25 cellular contexts compared by ENCODE assay signal in the genomic region with DNA sequence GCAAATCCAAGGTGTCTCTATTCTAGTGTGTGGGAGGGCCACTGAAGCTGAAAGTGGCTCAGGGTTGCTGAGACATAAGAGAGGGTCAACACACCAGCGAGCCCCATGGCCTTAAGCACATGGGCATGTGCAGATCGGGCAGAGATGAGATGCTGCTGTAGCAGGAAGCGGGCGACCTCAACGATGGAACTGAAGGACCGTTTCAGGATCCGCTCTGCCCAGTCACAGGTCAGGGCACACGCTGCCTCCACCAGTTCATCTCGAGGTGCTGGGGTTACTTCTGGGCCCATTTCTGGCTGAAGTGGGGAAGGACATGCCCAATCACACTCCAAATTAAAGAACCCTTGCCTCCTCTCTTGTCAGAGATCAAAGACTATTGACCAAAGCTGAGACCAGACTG. TPM values are rescaled to one million over a fixed set of nuclear protein-coding genes. Genes with fewer than 3 reads are reported as not detected.
DNase-seq lines count a peak whose midpoint lies in the region; ATAC-seq, FAIRE-seq and TF ChIP-seq lines count a peak whose summit lies in the region.
"Had no signal": no experiment of that assay in that cellular context is flagged by ENCODE, and none has a peak within 500 bp of the region (broad histone marks: within the 10 kb centered on the region; RNA-seq: fewer than 3 reads in every experiment).

No MANE protein-coding gene starts in this region.

- peaks cover 35% of the 10 kb centered on the region for H3K36me3 Mint-ChIP-seq in T-helper 1 cell treated with Interleukin-12 subunit alpha and Interleukin-12 subunit beta and Interleukin-4 antibody, amounts not matched to agents 30 μg/mL and 1 μg/mL, for 36 hours (ENCODE audit: low read depth)
- H3K36me3 Mint-ChIP-seq in IgD-negative memory B cell (peaks cover 3% of the 10 kb centered on the region), nephron (ENCODE audit: low read depth) (peaks cover 25% of the 10 kb centered on the region)
- peaks cover 32% of the 10 kb centered on the region for H3K36me3 Mint-ChIP-seq in central memory CD8-positive, alpha-beta T cell (ENCODE audit: insufficient read depth)

- peak overlapping the region; percentile 21 for H3K27ac Mint-ChIP-seq in T-helper 1 cell treated with Interleukin-12 subunit alpha and Interleukin-12 subunit beta and Interleukin-4 antibody, amounts not matched to agents 30 μg/mL and 1 μg/mL, for 36 hours
- H3K27ac Mint-ChIP-seq in IgD-negative memory B cell: peak overlapping the region in 2 of 3 donors; percentile 75 to 82
- peak overlapping the region; percentile 79 for H3K27ac Mint-ChIP-seq in central memory CD8-positive, alpha-beta T cell (ENCODE audit: low read depth)
- peak overlapping the region in 2 of 3 experiments; percentile 26 to 65 for H3K27ac Mint-ChIP-seq in nephron

- no peak for ATAC-seq in central memory CD8-positive, alpha-beta T cell (replicated peaks; ENCODE audit: extremely low read depth, poor library complexity, severe bottlenecking)
- ATAC-seq in HG03521 (IDR thresholded peaks at IDR 0.05; ENCODE audit: unreplicated experiment): no peak
- ATAC-seq: mucosa of descending colon; stimulated activated naive CD8-positive, alpha-beta T cell treated with anti-CD3 and anti-CD28 coated beads, Interleukin-15, Interleukin-2, amounts not matched to agents 100 U/mL and 50 U/mL, for 24 hours had no signal

- no peak for FAIRE-seq in urothelium cell line (lab: Jason Lieb, UNC)
- FAIRE-seq: astrocyte had no signal

- H3K9me3 Mint-ChIP-seq in T-helper 1 cell treated with Interleukin-12 subunit alpha and Interleukin-12 subunit beta and Interleukin-4 antibody, amounts not matched to agents 30 μg/mL and 1 μg/mL, for 36 hours: no peaks in the 10 kb centered on the region
- peaks cover 0 to 1% (median 0%) of the 10 kb centered on the region in 3 donors for H3K9me3 Mint-ChIP-seq in IgD-negative memory B cell
- H3K9me3 Mint-ChIP-seq in central memory CD8-positive, alpha-beta T cell: no peaks in the 10 kb centered on the region
- H3K9me3 Mint-ChIP-seq in nephron: no peaks in the 10 kb centered on the region

- TF ChIP-seq CTCF in nephron (IDR thresholded peaks at IDR 0.05; ENCODE audit: unreplicated experiment in 3 of 3): no peak

- H3K4me3 Mint-ChIP-seq in T-helper 1 cell treated with Interleukin-12 subunit alpha and Interleukin-12 subunit beta and Interleukin-4 antibody, amounts not matched to agents 30 μg/mL and 1 μg/mL, for 36 hours: no peak overlapping the region
- H3K4me3 Mint-ChIP-seq in IgD-negative memory B cell (peak overlapping the region in 1 of 4 donors; percentile 46), nephron (peak overlapping the region; percentile 24 to 62 (median 60))
- H3K4me3 Mint-ChIP-seq in central memory CD8-positive, alpha-beta T cell: no peak overlapping the region

- DNase-seq in T-helper 1 cell (no peak), urothelium cell line (ENCODE audit: low spot score) (no peak)
- no peak for DNase-seq in central memory CD8-positive, alpha-beta T cell (ENCODE audit: low spot score in 2 of 2)
- DNase-seq in stimulated activated CD4-positive, alpha-beta T cell treated with anti-CD3 and anti-CD28 coated beads, Interleukin-15, amount 100 ng/mL, for 24 hours: no peak
- DNase-seq: activated CD8-positive, alpha-beta memory T cell treated with anti-CD3 and anti-CD28 coated beads, Interleukin-2, amount 50 U/mL, for 48 hours; AML-193; EL; erythroblast; foreskin fibroblast; GOT3; left ventricle myocardium inferior; mucosa of descending colon; NCI-H1092; NCI-H2029; NCI-H226; NCI-H82; retina; stimulated activated CD4-positive, alpha-beta T cell treated with anti-CD3 and anti-CD28 coated beads, Interleukin-2, amount 100 ng/mL, for 48 hours; stimulated activated naive CD8-positive, alpha-beta T cell treated with anti-CD3 and anti-CD28 coated beads, Interleukin-15, Interleukin-2, amounts not matched to agents 100 U/mL and 50 U/mL, for 24 hours; tibial artery had no signal

- no peaks in the 10 kb centered on the region for H3K27me3 Mint-ChIP-seq in T-helper 1 cell treated with Interleukin-12 subunit alpha and Interleukin-12 subunit beta and Interleukin-4 antibody, amounts not matched to agents 30 μg/mL and 1 μg/mL, for 36 hours (ENCODE audit: low read depth)
- H3K27me3 Mint-ChIP-seq in IgD-negative memory B cell (no peaks in the 10 kb centered on the region), nephron (ENCODE audit: low read depth) (no peaks in the 10 kb centered on the region)
- H3K27me3 Mint-ChIP-seq in central memory CD8-positive, alpha-beta T cell: no peaks in the 10 kb centered on the region

- peaks cover 36% of the 10 kb centered on the region for H3K4me1 Mint-ChIP-seq in T-helper 1 cell treated with Interleukin-12 subunit alpha and Interleukin-12 subunit beta and Interleukin-4 antibody, amounts not matched to agents 30 μg/mL and 1 μg/mL, for 36 hours (ENCODE audit: low read depth)
- H3K4me1 Mint-ChIP-seq in IgD-negative memory B cell (peaks cover 27 to 41% (median 32%) of the 10 kb centered on the region in 3 donors), nephron (peaks cover 28% of the 10 kb centered on the region)
- peaks cover 39% of the 10 kb centered on the region for H3K4me1 Mint-ChIP-seq in central memory CD8-positive, alpha-beta T cell

RNA-seq across cellular contexts. Expression of gene RFX5, which starts 3.5 kb away (rescaled TPM):
- 106 TPM for polyA plus RNA-seq in IgD-negative memory B cell

RNA-seq across cellular contexts. Expression of gene PI4KB, which starts 16.4 kb away (rescaled TPM):
- 67.9 TPM for polyA plus RNA-seq in IgD-negative memory B cell

RNA-seq across cellular contexts. Expression of gene SELENBP1, which starts 28.9 kb away (rescaled TPM):
- not detected for polyA plus RNA-seq in IgD-negative memory B cell

RNA-seq across cellular contexts. Expression of gene PSMB4, which starts 55.8 kb away (rescaled TPM):
- 69.1 TPM for polyA plus RNA-seq in IgD-negative memory B cell

Comparison
In these comparisons a context has a peak if more than half of its experiments do, and no peak if none do; other contexts are left out.
1. H3K27ac Mint-ChIP-seq: peak in every context shown above with its lines; median percentile 79 in central memory CD8-positive, alpha-beta T cell; 78 in IgD-negative memory B cell; 46 in nephron; 21 in T-helper 1 cell treated with Interleukin-12 subunit alpha and Interleukin-12 subunit beta and Interleukin-4 antibody, amounts not matched to agents 30 μg/mL and 1 μg/mL, for 36 hours.
2. H3K4me3 Mint-ChIP-seq: peak in nephron (3 of 3); none in T-helper 1 cell treated with Interleukin-12 subunit alpha and Interleukin-12 subunit beta and Interleukin-4 antibody, amounts not matched to agents 30 μg/mL and 1 μg/mL, for 36 hours (single experiment) and central memory CD8-positive, alpha-beta T cell (single experiment).